15 cellular contexts compared by ENCODE assay signal in the genomic region with DNA sequence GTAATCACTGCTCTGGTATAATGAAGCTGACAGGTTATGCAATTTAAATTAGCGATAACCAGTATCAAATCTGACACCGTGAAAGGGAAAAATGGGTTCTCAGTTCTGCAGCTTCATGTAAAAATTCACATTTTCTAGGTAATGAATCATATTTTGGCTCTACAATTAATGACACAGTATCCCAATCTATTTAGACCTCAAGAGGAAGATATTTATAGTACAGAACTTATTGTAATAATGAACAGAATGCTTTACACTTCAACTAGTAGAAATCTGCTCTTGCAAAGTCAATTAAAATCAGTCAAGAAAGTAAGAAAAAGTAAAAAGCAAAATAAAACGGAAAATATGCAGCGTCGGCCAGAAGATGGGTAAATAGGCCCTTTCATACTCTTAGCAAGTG. TPM values are rescaled to one million over a fixed set of nuclear protein-coding genes. Genes with fewer than 3 reads are reported as not detected.
A peak's percentile ranks its signal among the peaks of the same experiment; 100 is the strongest.
DNase-seq lines count a peak whose midpoint lies in the region; ATAC-seq and TF ChIP-seq lines count a peak whose summit lies in the region.
"Had no signal": no experiment of that assay in that cellular context is flagged by ENCODE, and none has a peak within 500 bp of the region (broad histone marks: within the 10 kb centered on the region; RNA-seq: fewer than 3 reads in every experiment).

No MANE protein-coding gene starts in this region.

- DNase-seq in left ventricle myocardium superior (no peak), cardiac septum (ENCODE audit: low spot score) (no peak), adipocyte (ENCODE audit: low read depth) (no peak), osteoblast (ENCODE audit: insufficient read length, low spot score, missing footprints) (no peak), NCI-H526 treated with DMSO at 0.1 percent for 48 hours (lab: John Stamatoyannopoulos, UW) (no peak), COR-L47 (lab: John Stamatoyannopoulos, UW) (no peak), NCI-H82 treated with DMSO at 0.1 percent for 48 hours (lab: John Stamatoyannopoulos, UW; ENCODE audit: unreplicated experiment) (no peak), DMS114 treated with DMSO at 0.1 percent for 48 hours (lab: John Stamatoyannopoulos, UW; ENCODE audit: unreplicated experiment) (no peak)
- DNase-seq: DMS53, GOT3, MV-4-11, NCI-H446, NCI-H774, PC-9 had no signal

- H3K9me3 ChIP-seq in adipocyte (ENCODE audit: control insufficient read depth, low read length) (no peaks in the 10 kb centered on the region), osteoblast (ENCODE audit: low read depth, low read length) (no peaks in the 10 kb centered on the region)

- intact Hi-C loops in left ventricle myocardium superior (cut with micrococcal nuclease), result no loop called here
- intact Hi-C loops in cardiac septum (cut with DNase I), result no loop called here

- H3K27ac ChIP-seq in osteoblast (ENCODE audit: low read depth, low read length), result no peak overlapping the region
- H3K27ac ChIP-seq: PC-9 had no signal

- H3K36me3 ChIP-seq in adipocyte (ENCODE audit: control insufficient read depth, insufficient read depth, low read length, severe bottlenecking) (peaks cover 37% of the 10 kb centered on the region), osteoblast (ENCODE audit: insufficient read depth, low read length) (peaks cover 16% of the 10 kb centered on the region)

- peaks cover 18% of the 10 kb centered on the region for H3K79me2 ChIP-seq in osteoblast (ENCODE audit: insufficient read depth, low read length)

- peaks cover 5% of the 10 kb centered on the region for H4K20me1 ChIP-seq in osteoblast (ENCODE audit: insufficient read depth, low read length)

- H3K27me3 ChIP-seq in adipocyte (replicated peaks; ENCODE audit: control insufficient read depth, insufficient read depth, low read length), result no peaks in the 10 kb centered on the region
- no peaks in the 10 kb centered on the region for H3K27me3 ChIP-seq in osteoblast (ENCODE audit: insufficient read depth, low read length)

- H3K4me1 ChIP-seq in adipocyte (ENCODE audit: control insufficient read depth, insufficient read depth, low read length) (peaks cover 49% of the 10 kb centered on the region), osteoblast (ENCODE audit: insufficient read depth, low read length) (peaks cover 23% of the 10 kb centered on the region)

- peak; percentile 65 for ATAC-seq in left ventricle myocardium superior

- H3K4me3 ChIP-seq in adipocyte (ENCODE audit: low read length), result peak overlapping the region; percentile 33
- H3K4me3 ChIP-seq in osteoblast (ENCODE audit: insufficient read depth, low read length), result no peak overlapping the region
- H3K4me3 ChIP-seq: K562, PC-9 had no signal

- H2AFZ ChIP-seq in osteoblast (ENCODE audit: low read length), result no peak overlapping the region
- H2AFZ ChIP-seq: PC-9 had no signal

- H3K4me2 ChIP-seq in osteoblast (ENCODE audit: insufficient read depth, low read length), result peak overlapping the region; percentile 53
- H3K4me2 ChIP-seq: PC-9 had no signal

- TF ChIP-seq CTCF in osteoblast (IDR thresholded peaks at IDR 0.05; ENCODE audit: extremely low read depth, low read depth, low read length), result no peak

- H3K9ac ChIP-seq in adipocyte (ENCODE audit: low read length), result peak overlapping the region; percentile 33

RNA-seq across cellular contexts. Expression of gene SEL1L, which starts 24.3 kb away (rescaled TPM):
- total RNA-seq in left ventricle myocardium superior (55.1 TPM), cardiac septum (64.8 TPM), osteoblast (132 and 151 TPM in 2 replicates)
